In the genomic region with DNA sequence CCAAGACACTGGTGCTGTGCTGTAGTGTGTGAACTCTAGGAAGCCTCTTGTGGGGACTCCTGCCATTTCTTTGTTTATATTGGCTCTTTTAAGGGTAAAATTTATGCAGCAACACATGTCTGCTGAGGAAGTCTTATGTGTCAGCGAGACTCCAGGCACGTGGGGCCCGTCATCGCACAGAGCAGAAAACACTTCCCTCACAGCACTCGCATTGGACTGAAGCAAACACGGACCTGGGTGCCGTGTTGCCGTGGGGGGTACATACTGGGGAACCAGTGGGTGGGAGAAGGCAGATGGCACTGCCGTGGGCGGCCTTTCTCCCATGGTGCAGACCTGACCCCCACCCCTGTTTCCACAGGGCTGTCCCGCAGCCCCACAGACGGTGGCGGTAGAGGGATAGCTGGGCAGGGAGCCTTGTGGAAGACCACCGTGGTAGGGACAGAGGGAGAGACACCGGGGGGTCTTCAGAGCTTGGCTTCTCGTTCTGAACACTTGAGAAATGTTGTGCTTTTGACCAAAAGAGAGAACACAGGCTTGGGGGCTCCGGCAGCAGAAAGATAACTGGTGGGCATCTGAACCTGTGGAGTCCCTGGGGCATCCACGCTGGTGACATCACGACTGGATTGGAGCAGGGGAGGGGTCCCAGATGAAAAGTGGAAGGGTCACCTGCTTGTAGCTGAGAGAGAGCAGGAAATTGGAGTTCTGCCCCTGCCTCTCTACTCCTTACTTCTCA, we compare ENCODE assay signal across 27 cellular contexts.
DNase-seq lines count a peak whose midpoint lies in the region; ATAC-seq, FAIRE-seq and TF ChIP-seq lines count a peak whose summit lies in the region.
"Had no signal": no experiment of that assay in that cellular context is flagged by ENCODE, and none has a peak within 500 bp of the region (broad histone marks: within the 10 kb centered on the region; RNA-seq: fewer than 3 reads in every experiment).

No MANE protein-coding gene starts in this region.

- H3K9me3 Mint-ChIP-seq in activated naive CD4-positive, alpha-beta T cell treated with anti-CD3 and anti-CD28 coated beads, Interleukin-2, amount 10 ng/mL, durations not matched to agents 7 days and 5 days, result no peaks in the 10 kb centered on the region
- H3K9me3 Mint-ChIP-seq in T-cell, result no peaks in the 10 kb centered on the region
- H3K9me3 Mint-ChIP-seq in stimulated activated effector memory CD8-positive, alpha-beta T cell treated with anti-CD3 and anti-CD28 coated beads, Interleukin-12 subunit alpha, Interleukin-12 subunit beta, amount 100 ng/mL, for 72 hours, result no peaks in the 10 kb centered on the region

- H3K4me3 Mint-ChIP-seq in activated naive CD4-positive, alpha-beta T cell treated with anti-CD3 and anti-CD28 coated beads, Interleukin-2, amount 10 ng/mL, durations not matched to agents 7 days and 5 days, result no peak overlapping the region
- peak overlapping the region in 1 of 3 donors; percentile 68 for H3K4me3 Mint-ChIP-seq in T-cell
- no peak overlapping the region for H3K4me3 Mint-ChIP-seq in stimulated activated effector memory CD8-positive, alpha-beta T cell treated with anti-CD3 and anti-CD28 coated beads, Interleukin-12 subunit alpha, Interleukin-12 subunit beta, amount 100 ng/mL, for 72 hours
- H3K4me3 Mint-ChIP-seq: H9; stimulated activated naive B cell treated with anti-CD40 and anti-IgM and Interleukin-4, amounts not matched to agents 10 μg/mL and 1 μg/mL and 100 μg/mL, for 72 hours had no signal

- H3K4me1 Mint-ChIP-seq in activated naive CD4-positive, alpha-beta T cell treated with anti-CD3 and anti-CD28 coated beads, Interleukin-2, amount 10 ng/mL, durations not matched to agents 7 days and 5 days, result peaks cover 24% of the 10 kb centered on the region
- H3K4me1 Mint-ChIP-seq in T-cell, result peaks cover 11 to 29% (median 28%) of the 10 kb centered on the region in 3 donors
- H3K4me1 Mint-ChIP-seq in stimulated activated effector memory CD8-positive, alpha-beta T cell treated with anti-CD3 and anti-CD28 coated beads, Interleukin-12 subunit alpha, Interleukin-12 subunit beta, amount 100 ng/mL, for 72 hours, result no peaks in the 10 kb centered on the region

- no peak for TF ChIP-seq CTCF in kidney (IDR thresholded peaks at IDR 0.05; ENCODE audit: borderline replicate concordance, extremely low read depth, insufficient read depth)

- POLR2A ChIA-PET in T-cell (lab: Charles Lee), result no interaction called here

- H3K9me3 ChIP-seq in kidney (ENCODE audit: control insufficient read depth in 1 of 2, low read length in 2 of 2), result no peaks in the 10 kb centered on the region
- H3K9me3 ChIP-seq in effector memory CD4-positive, alpha-beta T cell (ENCODE audit: control insufficient read depth, low read length), result no peaks in the 10 kb centered on the region
- H3K9me3 ChIP-seq: BE2C, testis, vagina had no signal

- CTCF ChIA-PET in activated naive CD4-positive, alpha-beta T cell treated with anti-CD3 and anti-CD28 coated beads, Interleukin-2, amount 10 ng/mL, durations not matched to agents 7 days and 5 days (lab: Charles Lee), result no interaction called here
- CTCF ChIA-PET in T-cell (lab: Charles Lee), result interaction anchor here in 1 of 2 donors (0.7 kb wide), 1 partner anchor 375 kb away, joined by 3 read pairs; no protein-coding TSS in a partner anchor

- peaks cover 6% of the 10 kb centered on the region for H3K27me3 Mint-ChIP-seq in activated naive CD4-positive, alpha-beta T cell treated with anti-CD3 and anti-CD28 coated beads, Interleukin-2, amount 10 ng/mL, durations not matched to agents 7 days and 5 days
- peaks cover 0 to 18% of the 10 kb centered on the region in 2 donors for H3K27me3 Mint-ChIP-seq in T-cell

- no peaks in the 10 kb centered on the region for H3K36me3 ChIP-seq in kidney (ENCODE audit: control insufficient read depth in 1 of 2, insufficient read depth in 2 of 2, low read length in 2 of 2)
- no peaks in the 10 kb centered on the region for H3K36me3 ChIP-seq in effector memory CD4-positive, alpha-beta T cell (ENCODE audit: control insufficient read depth, insufficient read depth, low read length)
- H3K36me3 ChIP-seq: BE2C, vagina had no signal

- no peak overlapping the region for H3K4me3 ChIP-seq in kidney (ENCODE audit: low read length in 2 of 2)
- no peak overlapping the region for H3K4me3 ChIP-seq in effector memory CD4-positive, alpha-beta T cell (ENCODE audit: insufficient read depth, low read depth, low read length, poor library complexity, severe bottlenecking)
- H3K4me3 ChIP-seq: dorsolateral prefrontal cortex, GM12878, testis, vagina had no signal

- ATAC-seq in T-cell (replicated peaks in 1 of 4) (peak; percentile 17 to 73 (median 56)), GM19035 (IDR thresholded peaks at IDR 0.05; ENCODE audit: unreplicated experiment) (no peak)
- ATAC-seq in stimulated activated effector memory CD8-positive, alpha-beta T cell treated with anti-CD3 and anti-CD28 coated beads, Interleukin-12 subunit alpha, Interleukin-12 subunit beta, amount 100 ng/mL, for 72 hours, result peak; percentile 15
- ATAC-seq: GM12878 had no signal

- no peak for FAIRE-seq in kidney (lab: Jason Lieb, UNC)
- FAIRE-seq: GM12878 had no signal

- DNase-seq in activated naive CD4-positive, alpha-beta T cell treated with anti-CD3 and anti-CD28 coated beads, Interleukin-2, amount 10 ng/mL, durations not matched to agents 7 days and 5 days, result peak; percentile 30
- DNase-seq in activated naive CD4-positive, alpha-beta T cell treated with Interleukin-2 at 50 U/mL for 16 hours, result no peak
- DNase-seq in T-cell (peak in 9 of 34 experiments; percentile 8 to 39 (median 16)), kidney (peak; percentile 85), cerebellum (ENCODE audit: low spot score) (no peak)
- no peak for DNase-seq in stimulated activated effector memory CD8-positive, alpha-beta T cell treated with anti-CD3 and anti-CD28 coated beads, Interleukin-12 subunit alpha, Interleukin-12 subunit beta, amount 100 ng/mL, for 72 hours (ENCODE audit: low spot score in 2 of 2)
- DNase-seq in effector memory CD4-positive, alpha-beta T cell, result no peak
- DNase-seq: activated CD8-positive, alpha-beta memory T cell treated with anti-CD3 and anti-CD28 coated beads, Interleukin-2, amount 50 U/mL, for 48 hours; amniotic stem cell; BE2C; central memory CD4-positive, alpha-beta T cell; DMS79 treated with DMSO at 0.1 percent for 48 hours; dorsolateral prefrontal cortex; glutamatergic neuron; H9; Kasumi-1; mesendoderm; NCI-H1092; NCI-H1930; NCI-H226; RPMI8226; stimulated activated naive B cell treated with anti-CD40 and anti-IgM and Interleukin-4, amounts not matched to agents 10 μg/mL and 1 μg/mL and 100 μg/mL, for 72 hours; T-helper 2 cell; testis had no signal

- no peak overlapping the region for H3K9ac ChIP-seq in kidney (ENCODE audit: low read length in 2 of 2)

- intact Hi-C loops in kidney (cut with DNase I), result no loop called here

- H3K27ac Mint-ChIP-seq in activated naive CD4-positive, alpha-beta T cell treated with anti-CD3 and anti-CD28 coated beads, Interleukin-2, amount 10 ng/mL, durations not matched to agents 7 days and 5 days, result peak overlapping the region; percentile 94
- peak overlapping the region in 1 of 2 donors; percentile 39 for H3K27ac Mint-ChIP-seq in T-cell
- no peak overlapping the region for H3K27ac Mint-ChIP-seq in stimulated activated effector memory CD8-positive, alpha-beta T cell treated with anti-CD3 and anti-CD28 coated beads, Interleukin-12 subunit alpha, Interleukin-12 subunit beta, amount 100 ng/mL, for 72 hours
- H3K27ac Mint-ChIP-seq: H9; stimulated activated naive B cell treated with anti-CD40 and anti-IgM and Interleukin-4, amounts not matched to agents 10 μg/mL and 1 μg/mL and 100 μg/mL, for 72 hours had no signal

- no peaks in the 10 kb centered on the region for H3K36me3 Mint-ChIP-seq in activated naive CD4-positive, alpha-beta T cell treated with anti-CD3 and anti-CD28 coated beads, Interleukin-2, amount 10 ng/mL, durations not matched to agents 7 days and 5 days
- no peaks in the 10 kb centered on the region for H3K36me3 Mint-ChIP-seq in T-cell
- no peaks in the 10 kb centered on the region for H3K36me3 Mint-ChIP-seq in stimulated activated effector memory CD8-positive, alpha-beta T cell treated with anti-CD3 and anti-CD28 coated beads, Interleukin-12 subunit alpha, Interleukin-12 subunit beta, amount 100 ng/mL, for 72 hours
- H3K36me3 Mint-ChIP-seq: stimulated activated naive B cell treated with anti-CD40 and anti-IgM and Interleukin-4, amounts not matched to agents 10 μg/mL and 1 μg/mL and 100 μg/mL, for 72 hours had no signal

- peaks cover 4% of the 10 kb centered on the region for H3K27me3 ChIP-seq in effector memory CD4-positive, alpha-beta T cell (replicated peaks; ENCODE audit: control insufficient read depth, insufficient read depth, low read length, poor library complexity, severe bottlenecking)
- H3K27me3 ChIP-seq: BE2C, testis, vagina had no signal

- H3K27ac ChIP-seq in kidney (ENCODE audit: low read depth in 2 of 2, low read length in 2 of 2), result no peak overlapping the region
- no peak overlapping the region for H3K27ac ChIP-seq in effector memory CD4-positive, alpha-beta T cell (ENCODE audit: insufficient read depth, low read length, poor library complexity, severe bottlenecking)
- H3K27ac ChIP-seq: dorsolateral prefrontal cortex, testis, vagina had no signal

- no peaks in the 10 kb centered on the region for H3K4me1 ChIP-seq in kidney (ENCODE audit: control insufficient read depth in 1 of 2, insufficient read depth in 1 of 2, low read depth in 1 of 2, low read length in 2 of 2)
- no peaks in the 10 kb centered on the region for H3K4me1 ChIP-seq in effector memory CD4-positive, alpha-beta T cell (ENCODE audit: control insufficient read depth, insufficient read depth, low read length, poor library complexity, severe bottlenecking)
- H3K4me1 ChIP-seq: BE2C, testis, vagina had no signal

Comparison
In these comparisons a context has a peak if more than half of its experiments do, and no peak if none do; other contexts are left out.
1. DNase-seq: peak in activated naive CD4-positive, alpha-beta T cell treated with anti-CD3 and anti-CD28 coated beads, Interleukin-2, amount 10 ng/mL, durations not matched to agents 7 days and 5 days (single experiment) and kidney (single experiment); none in activated naive CD4-positive, alpha-beta T cell treated with Interleukin-2 at 50 U/mL for 16 hours (single experiment), stimulated activated effector memory CD8-positive, alpha-beta T cell treated with anti-CD3 and anti-CD28 coated beads, Interleukin-12 subunit alpha, Interleukin-12 subunit beta, amount 100 ng/mL, for 72 hours (0 of 2), effector memory CD4-positive, alpha-beta T cell (0 of 3) and cerebellum (single experiment).